ENCODE assay signal across 15 cellular contexts in the genomic region with DNA sequence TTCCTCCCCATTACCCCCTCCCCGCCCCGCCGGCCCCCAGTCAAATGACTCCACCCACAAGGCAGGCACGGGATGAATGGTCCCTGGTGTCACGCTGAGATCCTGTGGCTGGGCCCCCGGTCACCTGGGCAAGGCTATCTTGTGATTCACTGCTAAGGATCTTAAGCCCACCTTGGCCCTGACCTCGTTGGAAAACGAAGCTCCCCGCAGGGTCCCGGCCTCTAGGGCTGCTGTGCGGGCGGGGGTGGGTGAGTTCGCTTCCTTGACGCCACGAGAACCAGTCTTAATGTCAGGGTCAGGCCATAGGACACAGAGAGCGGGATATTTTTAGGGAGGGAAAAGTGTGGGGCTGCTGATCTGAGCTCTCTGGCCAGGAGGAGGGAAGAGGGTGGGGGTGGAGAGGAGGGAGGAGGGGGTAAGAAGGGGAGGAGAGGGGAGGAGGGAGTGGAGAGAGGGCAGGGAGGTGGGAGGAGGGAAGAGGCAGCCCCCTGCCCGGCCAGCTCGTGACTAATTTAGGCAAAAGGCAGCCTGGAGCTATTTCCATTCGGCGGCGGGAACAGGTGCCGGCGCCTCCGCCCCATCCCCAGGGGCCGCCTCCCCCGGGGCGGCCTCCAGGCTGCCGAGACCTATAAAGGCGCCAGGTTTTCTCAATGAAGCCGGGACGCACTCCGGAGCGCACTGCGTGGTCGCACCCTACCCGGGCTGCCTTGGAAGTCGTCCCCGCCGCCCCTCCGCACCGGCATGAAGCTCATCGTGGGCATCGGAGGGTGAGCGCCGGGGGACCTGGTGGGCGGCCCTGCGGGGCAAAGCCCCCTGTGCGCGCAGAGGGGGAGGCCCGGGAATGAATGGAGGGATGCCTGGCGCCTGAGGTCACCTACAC. TPM values are rescaled to one million over a fixed set of nuclear protein-coding genes. Genes with fewer than 3 reads are reported as not detected.
A peak's percentile ranks its signal among the peaks of the same experiment; 100 is the strongest.
DNase-seq lines count a peak whose midpoint lies in the region; ATAC-seq lines count a peak whose summit lies in the region.
"Had no signal": no experiment of that assay in that cellular context is flagged by ENCODE, and none has a peak within 500 bp of the region (broad histone marks: within the 10 kb centered on the region; RNA-seq: fewer than 3 reads in every experiment).

A gene with protein sequence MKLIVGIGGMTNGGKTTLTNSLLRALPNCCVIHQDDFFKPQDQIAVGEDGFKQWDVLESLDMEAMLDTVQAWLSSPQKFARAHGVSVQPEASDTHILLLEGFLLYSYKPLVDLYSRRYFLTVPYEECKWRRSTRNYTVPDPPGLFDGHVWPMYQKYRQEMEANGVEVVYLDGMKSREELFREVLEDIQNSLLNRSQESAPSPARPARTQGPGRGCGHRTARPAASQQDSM (plus strand): TSS at position 139 of the 880 bp plus-strand sequence. CDS start 603 bp downstream, at position 742.

- peak; percentile 92 for DNase-seq in ELF-1 (ENCODE audit: low read depth, low spot score)
- DNase-seq in NCI-H1436 treated with DMSO at 0.1 percent for 48 hours (lab: John Stamatoyannopoulos, UW): peak; percentile 27
- peak; percentile 76 for DNase-seq in Right ventricle myocardium superior
- DNase-seq in SKM-1 (lab: John Stamatoyannopoulos, UW; ENCODE audit: unreplicated experiment): no peak
- no peak for DNase-seq in GF-D8 (lab: John Stamatoyannopoulos, UW)
- DNase-seq: brain microvascular endothelial cell; CD8-positive, alpha-beta memory T cell; left colon; posterior cingulate gyrus had no signal

- H3K9me3 ChIP-seq in neuron (ENCODE audit: low read length): peaks cover 8% of the 10 kb centered on the region

- H2AFZ ChIP-seq in neuron (ENCODE audit: low read depth, low read length): no peak within 1 kb of the TSS

- peaks cover 10% of the 10 kb centered on the region for H3K4me1 ChIP-seq in neuron (ENCODE audit: insufficient read depth, low read length)

- intact Hi-C loops in Right ventricle myocardium superior (cut with DNase I): no loop called here

- ATAC-seq in Right ventricle myocardium superior (ENCODE audit: poor library complexity) (peak; percentile 57), GM18867 (IDR thresholded peaks at IDR 0.05; ENCODE audit: unreplicated experiment) (no peak), HG02938 (IDR thresholded peaks at IDR 0.05; ENCODE audit: unreplicated experiment) (no peak)
- ATAC-seq: GM12878, HepG2, left colon had no signal

- H3K27me3 ChIP-seq in neuron (ENCODE audit: insufficient read depth, low read length): peaks cover 3% of the 10 kb centered on the region

- peak within 1 kb of the TSS; percentile 11 for H3K4me3 ChIP-seq in neuron (ENCODE audit: low read length)
- H3K4me3 ChIP-seq: GM12878 had no signal

- H3K36me3 ChIP-seq in neuron (ENCODE audit: insufficient read depth, low read length): no peaks in the 10 kb centered on the region
- H3K36me3 ChIP-seq: brain microvascular endothelial cell had no signal

RNA-seq across cellular contexts. Expression of the gene that starts here (rescaled TPM):
- 589 TPM for total RNA-seq in Right ventricle myocardium superior
- total RNA-seq: CD8-positive, alpha-beta memory T cell; epithelial cell of proximal tubule; GM12878; HepG2; left colon had no signal

Comparison
In these comparisons a context has a peak if more than half of its experiments do, and no peak if none do; other contexts are left out.
1. DNase-seq: peak in ELF-1 (single experiment), NCI-H1436 treated with DMSO at 0.1 percent for 48 hours (single experiment) and Right ventricle myocardium superior (single experiment); none in SKM-1 (single experiment) and GF-D8 (single experiment).